In the genomic region with DNA sequence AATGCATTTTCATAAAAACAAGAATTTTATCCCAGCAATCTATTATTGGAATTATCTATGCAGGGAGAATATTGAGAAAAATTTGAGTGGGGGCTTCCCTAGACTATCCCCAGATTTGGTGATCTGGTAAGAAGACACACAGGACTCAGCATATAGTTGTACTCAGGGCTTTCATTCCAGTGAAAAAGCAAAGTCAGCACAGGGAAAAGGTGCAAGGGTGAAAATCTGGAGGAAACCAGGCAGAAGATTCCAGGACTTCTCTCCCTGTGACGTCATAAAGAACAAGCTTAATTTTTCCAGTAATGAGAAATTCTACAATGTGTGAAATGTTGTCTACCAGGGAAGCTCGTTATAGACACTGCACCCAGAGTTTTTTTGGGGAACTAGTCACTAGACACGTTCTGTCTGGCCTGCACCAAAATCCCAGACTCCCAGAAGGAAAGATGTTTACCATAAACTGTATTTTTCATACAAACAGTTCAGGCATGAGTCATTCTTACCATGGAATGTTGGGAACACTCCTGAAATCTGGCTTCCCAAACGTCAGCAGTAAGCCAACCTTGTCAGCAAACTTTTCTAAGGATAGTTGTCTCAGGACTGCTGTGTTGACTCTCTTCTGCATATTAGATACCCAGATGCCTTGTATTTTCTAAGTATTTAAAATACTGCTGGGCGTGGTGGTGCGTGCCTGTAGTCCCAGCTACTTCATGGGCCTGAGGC, we compare ENCODE assay signal across 15 cellular contexts.
DNase-seq lines count a peak whose midpoint lies in the region; TF ChIP-seq lines count a peak whose summit lies in the region.
"Had no signal": no experiment of that assay in that cellular context is flagged by ENCODE, and none has a peak within 500 bp of the region (broad histone marks: within the 10 kb centered on the region; RNA-seq: fewer than 3 reads in every experiment).

No MANE protein-coding gene starts in this region.

- H3K4me1 ChIP-seq in SK-N-SH (ENCODE audit: control insufficient read depth in 1 of 2, insufficient read depth in 2 of 2, low read depth in 1 of 2, low read length in 1 of 2), result peaks cover 8 to 18% of the 10 kb centered on the region in 2 experiments; a peak in 3 of 4 replicates
- no peaks in the 10 kb centered on the region for H3K4me1 ChIP-seq in spleen

- WGBS in SK-N-SH (ENCODE audit: low lambda C conversion rate), result 67% methylated on average over 6 of the region's 6 CpGs
- 88 to 93% (median 90%) methylated on average over 6 of the region's 6 CpGs for WGBS in spleen, 5 donors

- peaks cover 3% of the 10 kb centered on the region; the same call in 1 of the 2 replicates for H3K79me2 ChIP-seq in SK-N-SH (ENCODE audit: insufficient read depth)

- no peaks in the 10 kb centered on the region for H3K9me2 ChIP-seq in SK-N-SH

- H3K27me3 Mint-ChIP-seq in osteocyte (ENCODE audit: unreplicated experiment), result no peaks in the 10 kb centered on the region
- H3K27me3 Mint-ChIP-seq: activated CD4-positive, alpha-beta memory T cell treated with anti-CD3 and anti-CD28 coated beads for 36 hours; naive thymus-derived CD8-positive, alpha-beta T cell had no signal

- POLR2A ChIA-PET in SK-N-SH (lab: Yijun Ruan, JAX), result no interaction called here

- peak; percentile 87 for DNase-seq in EH (ENCODE audit: low read depth)
- no peak for DNase-seq in SK-N-SH
- DNase-seq in fibroblast of the aortic adventitia (ENCODE audit: low read depth), result peak; percentile 88
- DNase-seq in osteocyte (ENCODE audit: extremely low spot score, unreplicated experiment), result no peak
- no peak for DNase-seq in amygdala (lab: John Stamatoyannopoulos, UW)
- DNase-seq in NCI-H526 treated with DMSO at 0.1 percent for 48 hours (lab: John Stamatoyannopoulos, UW), result no peak
- DNase-seq in spleen, result no peak
- DNase-seq in effector CD4-positive, alpha-beta T cell, result no peak
- DNase-seq: activated CD4-positive, alpha-beta memory T cell treated with anti-CD3 and anti-CD28 coated beads for 36 hours; COR-L47; heart right ventricle; KG1; naive thymus-derived CD8-positive, alpha-beta T cell; SJCRH30; stimulated activated CD4-positive, alpha-beta T cell treated with anti-CD3 and anti-CD28 coated beads, Interleukin-4, amount 100 ng/mL, for 1 hour had no signal

- peaks cover 31% of the 10 kb centered on the region for H3K4me1 Mint-ChIP-seq in osteocyte (ENCODE audit: unreplicated experiment)

- H3K9me3 Mint-ChIP-seq in osteocyte (ENCODE audit: unreplicated experiment), result peaks cover 9% of the 10 kb centered on the region

- intact Hi-C loops in spleen (cut with DNase I; ENCODE audit: low total_unique reads), result no loop called here

- no peak for TF ChIP-seq POLR2A in spleen (IDR thresholded peaks at IDR 0.05)

- H3K36me3 Mint-ChIP-seq in osteocyte (ENCODE audit: unreplicated experiment), result peaks cover 21% of the 10 kb centered on the region

- H3K36me3 ChIP-seq in SK-N-SH (replicated peaks in 1 of 2; ENCODE audit: control insufficient read depth in 1 of 2, insufficient read depth in 2 of 2, low read length in 1 of 2), result peaks cover 8 to 13% of the 10 kb centered on the region in 2 experiments
- peaks cover 0 to 95% (median 45%) of the 10 kb centered on the region in 6 donors for H3K36me3 ChIP-seq in spleen

- no peak for TF ChIP-seq RAD21 in SK-N-SH (IDR thresholded peaks at IDR 0.05; ENCODE audit: low read length)

- TF ChIP-seq CTCF in SK-N-SH (IDR thresholded peaks at IDR 0.05), result no peak
- no peak for TF ChIP-seq CTCF in fibroblast of the aortic adventitia (IDR thresholded peaks at IDR 0.05; ENCODE audit: insufficient read depth, low read length)
- no peak for TF ChIP-seq CTCF in osteocyte (IDR thresholded peaks at IDR 0.05)
- no peak for TF ChIP-seq CTCF in spleen (IDR thresholded peaks at IDR 0.05 in 8 of 11, conservative IDR thresholded peaks at IDR 0.05 in 3 of 11)

- H3K27me3 ChIP-seq in SK-N-SH (ENCODE audit: insufficient read depth) (no peaks in the 10 kb centered on the region), spleen (replicated peaks in 1 of 7) (no peaks in the 10 kb centered on the region)
- H3K27me3 ChIP-seq: heart right ventricle, SJCRH30 had no signal

- peak overlapping the region; percentile 90 for H3K27ac Mint-ChIP-seq in osteocyte (ENCODE audit: unreplicated experiment)
- H3K27ac Mint-ChIP-seq: activated CD4-positive, alpha-beta memory T cell treated with anti-CD3 and anti-CD28 coated beads for 36 hours had no signal

- H3K9me3 ChIP-seq in SK-N-SH (no peaks in the 10 kb centered on the region), spleen (peaks cover 0 to 16% (median 9%) of the 10 kb centered on the region in 8 donors)

- H3K4me2 ChIP-seq in SK-N-SH, result peak overlapping the region; percentile 23; the same call in 1 of the 2 replicates

- peak overlapping the region; percentile 37 to 51 for H3K27ac ChIP-seq in SK-N-SH (ENCODE audit: low read depth in 2 of 2, low read length in 1 of 2)
- no peak overlapping the region for H3K27ac ChIP-seq in spleen
- H3K27ac ChIP-seq: heart right ventricle, SJCRH30 had no signal

- CTCF ChIA-PET in SK-N-SH (lab: Yijun Ruan, JAX), result interaction anchor here (1.5 kb wide), 2 partner anchors 15 to 50 kb away, joined by 4 to 6 read pairs; no protein-coding TSS in a partner anchor

- H3K9ac ChIP-seq in SK-N-SH, result no peak overlapping the region

- no peak for TF ChIP-seq EP300 in SK-N-SH (IDR thresholded peaks at IDR 0.05; ENCODE audit: borderline replicate concordance in 1 of 2, low read depth in 1 of 2, low read length in 1 of 2)

- H3K4me3 ChIP-seq in SK-N-SH (ENCODE audit: low read depth in 2 of 2, low read length in 1 of 2) (no peak overlapping the region), fibroblast of the aortic adventitia (ENCODE audit: low read depth, low read length) (no peak overlapping the region), spleen (no peak overlapping the region)
- H3K4me3 ChIP-seq: heart right ventricle, SJCRH30 had no signal

- no peak overlapping the region for H2AFZ ChIP-seq in SK-N-SH (ENCODE audit: low read depth)

- no peaks in the 10 kb centered on the region for H4K20me1 ChIP-seq in SK-N-SH (ENCODE audit: insufficient read depth)

- no peak overlapping the region for H3K4me3 Mint-ChIP-seq in osteocyte (ENCODE audit: unreplicated experiment)
- H3K4me3 Mint-ChIP-seq: activated CD4-positive, alpha-beta memory T cell treated with anti-CD3 and anti-CD28 coated beads for 36 hours; naive thymus-derived CD8-positive, alpha-beta T cell had no signal

- peaks cover 2% of the 10 kb centered on the region for H3F3A ChIP-seq in SK-N-SH (replicated peaks; ENCODE audit: insufficient read depth)

TF ChIP-seq in SK-N-SH, 30 proteins besides CTCF, POLR2A, EP300 and RAD21:
- TF ChIP-seq TCF12 (IDR thresholded peaks at IDR 0.05) (no peak), TEAD4 (IDR thresholded peaks at IDR 0.05; ENCODE audit: borderline replicate concordance, insufficient read depth) (no peak), SMC3 (IDR thresholded peaks at IDR 0.05; ENCODE audit: low read depth, low read length) (no peak), JUND (IDR thresholded peaks at IDR 0.05) (peak; percentile 43; the same call in 1 of the 2 replicates), MEF2A (IDR thresholded peaks at IDR 0.05; ENCODE audit: borderline replicate concordance, low read depth) (no peak), FOSL2 (IDR thresholded peaks at IDR 0.05; ENCODE audit: borderline replicate concordance, low read depth) (peak; percentile 45; the same call in 1 of the 2 replicates), POLR2AphosphoS5 (IDR thresholded peaks at IDR 0.05; ENCODE audit: low read depth, low read length) (no peak)
TF ChIP-seq in SK-N-SH: peak in this region for 2.

Comparison
In these comparisons a context has a peak if more than half of its experiments do, and no peak if none do; other contexts are left out.
1. DNase-seq: peak in EH (single experiment) and fibroblast of the aortic adventitia (single experiment); none in SK-N-SH (single experiment), osteocyte (single experiment), amygdala (0 of 56), NCI-H526 treated with DMSO at 0.1 percent for 48 hours (single experiment), spleen (single experiment) and effector CD4-positive, alpha-beta T cell (single experiment).
2. H3K27ac ChIP-seq: peak in SK-N-SH (2 of 2); none in spleen (0 of 8).